In genomic region chr9:87620727-87621322, GRCh38 we compare ENCODE assay signal across 28 cellular contexts.
DNase-seq lines count a peak whose midpoint lies in the region; ATAC-seq and TF ChIP-seq lines count a peak whose summit lies in the region.
"Had no signal": no experiment of that assay in that cellular context is flagged by ENCODE, and none has a peak within 500 bp of the region (broad histone marks: within the 10 kb centered on the region; RNA-seq: fewer than 3 reads in every experiment).

No MANE protein-coding gene starts in this region.

- H3K4me1 Mint-ChIP-seq in T-cell = no peaks in the 10 kb centered on the region
- H3K4me1 Mint-ChIP-seq: activated CD8-positive, alpha-beta memory T cell treated with anti-CD3 and anti-CD28 coated beads, Interleukin-2, amount 10 ng/mL, durations not matched to agents 7 days and 5 days; stimulated activated memory B cell treated with anti-CD40 and anti-IgM and Interleukin-4, amounts not matched to agents 10 μg/mL and 1 μg/mL and 100 μg/mL, for 72 hours had no signal

- H3K9me3 ChIP-seq in suprapubic skin = no peaks in the 10 kb centered on the region
- H3K9me3 ChIP-seq: heart left ventricle, ovary, testis had no signal

- peaks cover 3% of the 10 kb centered on the region for H3K36me3 ChIP-seq in suprapubic skin
- H3K36me3 ChIP-seq: cardiac muscle cell, heart left ventricle, ovary had no signal

- TF ChIP-seq CTCF in coronary artery (IDR thresholded peaks at IDR 0.05) (no peak), foreskin keratinocyte (conservative IDR thresholded peaks at IDR 0.05) (no peak), suprapubic skin (IDR thresholded peaks at IDR 0.05) (no peak)

- peaks cover 0 to 7% (median 0%) of the 10 kb centered on the region in 3 donors for H3K9me3 Mint-ChIP-seq in T-cell

- TF ChIP-seq POLR2A in suprapubic skin (IDR thresholded peaks at IDR 0.05) = no peak

- no peaks in the 10 kb centered on the region for H3K36me3 Mint-ChIP-seq in T-cell
- H3K36me3 Mint-ChIP-seq: activated CD8-positive, alpha-beta memory T cell treated with anti-CD3 and anti-CD28 coated beads, Interleukin-2, amount 10 ng/mL, durations not matched to agents 7 days and 5 days; naive thymus-derived CD8-positive, alpha-beta T cell; stimulated activated memory B cell treated with anti-CD40 and anti-IgM and Interleukin-4, amounts not matched to agents 10 μg/mL and 1 μg/mL and 100 μg/mL, for 72 hours had no signal

- in situ Hi-C loops in G401 (cut with HindIII; ENCODE audit: low sequenced_read_pairs) = no loop called here

- H3K4me3 Mint-ChIP-seq in T-cell = no peak overlapping the region
- H3K4me3 Mint-ChIP-seq: activated CD8-positive, alpha-beta memory T cell treated with anti-CD3 and anti-CD28 coated beads, Interleukin-2, amount 10 ng/mL, durations not matched to agents 7 days and 5 days; activated naive CD4-positive, alpha-beta T cell treated with anti-CD3 and anti-CD28 coated beads for 36 hours; activated T-cell treated with anti-CD3 and anti-CD28 coated beads, Interleukin-2, amount 50 U/mL, for 72 hours; naive thymus-derived CD8-positive, alpha-beta T cell; stimulated activated memory B cell treated with anti-CD40 and anti-IgM and Interleukin-4, amounts not matched to agents 10 μg/mL and 1 μg/mL and 100 μg/mL, for 72 hours had no signal

- H3K4me3 ChIP-seq in coronary artery = no peak overlapping the region
- no peak overlapping the region for H3K4me3 ChIP-seq in suprapubic skin
- H3K4me3 ChIP-seq: cardiac muscle cell, heart left ventricle, ovary, testis had no signal

- 76% methylated on average over 4 of the region's 4 CpGs for WGBS in suprapubic skin

- intact Hi-C loops in Right ventricle myocardium superior (cut with DNase I) = no loop called here

- TF ChIP-seq EP300 in suprapubic skin (IDR thresholded peaks at IDR 0.05) = no peak

- H3K27ac ChIP-seq in coronary artery (no peak overlapping the region), foreskin keratinocyte (no peak overlapping the region), suprapubic skin (no peak overlapping the region)
- H3K27ac ChIP-seq: C4-2B, cardiac muscle cell, heart left ventricle, ovary, testis, VCaP had no signal

- H3K4me1 ChIP-seq in foreskin keratinocyte = no peaks in the 10 kb centered on the region
- no peaks in the 10 kb centered on the region for H3K4me1 ChIP-seq in suprapubic skin
- H3K4me1 ChIP-seq: testis had no signal

- no peak for ATAC-seq in foreskin keratinocyte
- ATAC-seq in T-cell (replicated peaks in 1 of 4) = no peak
- ATAC-seq in Right ventricle myocardium superior (ENCODE audit: poor library complexity) = no peak
- ATAC-seq: activated CD8-positive, alpha-beta memory T cell treated with anti-CD3 and anti-CD28 coated beads, Interleukin-2, amount 10 ng/mL, durations not matched to agents 7 days and 5 days; activated T-cell treated with anti-CD3 and anti-CD28 coated beads, Interleukin-2, amount 50 U/mL, for 72 hours; heart left ventricle; left colon; naive thymus-derived CD8-positive, alpha-beta T cell; right cardiac atrium; stimulated activated memory B cell treated with anti-CD40 and anti-IgM and Interleukin-4, amounts not matched to agents 10 μg/mL and 1 μg/mL and 100 μg/mL, for 72 hours had no signal

- peak; percentile 42 for DNase-seq in G401 (ENCODE audit: low spot score)
- peak; percentile 76 for DNase-seq in NCI-H69 (lab: John Stamatoyannopoulos, UW)
- DNase-seq in coronary artery (ENCODE audit: low spot score) = peak; percentile 67
- peak; percentile 64 for DNase-seq in medulla oblongata (ENCODE audit: extremely low spot score)
- DNase-seq in foreskin keratinocyte = no peak
- no peak for DNase-seq in T-cell
- DNase-seq in suprapubic skin (ENCODE audit: low spot score in 2 of 2) = no peak
- DNase-seq in Right ventricle myocardium superior = no peak
- DNase-seq: activated CD4-positive, alpha-beta T cell treated with anti-CD3 and anti-CD28 coated beads for 48 hours; activated CD8-positive, alpha-beta memory T cell treated with anti-CD3 and anti-CD28 coated beads, Interleukin-2, amount 10 ng/mL, durations not matched to agents 7 days and 5 days; activated naive CD4-positive, alpha-beta T cell treated with anti-CD3 and anti-CD28 coated beads for 36 hours; activated T-cell treated with anti-CD3 and anti-CD28 coated beads, Interleukin-2, amount 50 U/mL, for 72 hours; amniotic stem cell; Calu3; HCEC 1CT; heart left ventricle; left colon; naive thymus-derived CD8-positive, alpha-beta T cell; NCI-H1048; NCI-H510A treated with DMSO at 0.1 percent for 48 hours; ovary; right cardiac atrium; stimulated activated CD4-positive, alpha-beta T cell treated with anti-CD3 and anti-CD28 coated beads, Interleukin-4, amount 100 ng/mL, for 1 hour; testis had no signal

- POLR2A ChIA-PET in T-cell (lab: Charles Lee) = no interaction called here

- H3K27me3 ChIP-seq in foreskin keratinocyte = no peaks in the 10 kb centered on the region
- no peaks in the 10 kb centered on the region for H3K27me3 ChIP-seq in suprapubic skin
- H3K27me3 ChIP-seq: cardiac muscle cell, heart left ventricle, ovary, testis had no signal

- CTCF ChIA-PET in T-cell (lab: Charles Lee) = no interaction called here

- peaks cover 4 to 8% of the 10 kb centered on the region in 2 donors for H3K27me3 Mint-ChIP-seq in T-cell
- H3K27me3 Mint-ChIP-seq: activated CD8-positive, alpha-beta memory T cell treated with anti-CD3 and anti-CD28 coated beads, Interleukin-2, amount 10 ng/mL, durations not matched to agents 7 days and 5 days had no signal

- H3K27ac Mint-ChIP-seq in T-cell = no peak overlapping the region
- H3K27ac Mint-ChIP-seq: activated CD8-positive, alpha-beta memory T cell treated with anti-CD3 and anti-CD28 coated beads, Interleukin-2, amount 10 ng/mL, durations not matched to agents 7 days and 5 days; activated naive CD4-positive, alpha-beta T cell treated with anti-CD3 and anti-CD28 coated beads for 36 hours; activated T-cell treated with anti-CD3 and anti-CD28 coated beads, Interleukin-2, amount 50 U/mL, for 72 hours; naive thymus-derived CD8-positive, alpha-beta T cell; stimulated activated memory B cell treated with anti-CD40 and anti-IgM and Interleukin-4, amounts not matched to agents 10 μg/mL and 1 μg/mL and 100 μg/mL, for 72 hours had no signal

Comparison
In these comparisons a context has a peak if more than half of its experiments do, and no peak if none do; other contexts are left out.
1. DNase-seq: peak in G401 (single experiment), NCI-H69 (single experiment), coronary artery (single experiment) and medulla oblongata (single experiment); none in foreskin keratinocyte (0 of 2), T-cell (0 of 34), suprapubic skin (0 of 2) and Right ventricle myocardium superior (single experiment).